8 cellular contexts compared by ENCODE assay signal in the genomic region with DNA sequence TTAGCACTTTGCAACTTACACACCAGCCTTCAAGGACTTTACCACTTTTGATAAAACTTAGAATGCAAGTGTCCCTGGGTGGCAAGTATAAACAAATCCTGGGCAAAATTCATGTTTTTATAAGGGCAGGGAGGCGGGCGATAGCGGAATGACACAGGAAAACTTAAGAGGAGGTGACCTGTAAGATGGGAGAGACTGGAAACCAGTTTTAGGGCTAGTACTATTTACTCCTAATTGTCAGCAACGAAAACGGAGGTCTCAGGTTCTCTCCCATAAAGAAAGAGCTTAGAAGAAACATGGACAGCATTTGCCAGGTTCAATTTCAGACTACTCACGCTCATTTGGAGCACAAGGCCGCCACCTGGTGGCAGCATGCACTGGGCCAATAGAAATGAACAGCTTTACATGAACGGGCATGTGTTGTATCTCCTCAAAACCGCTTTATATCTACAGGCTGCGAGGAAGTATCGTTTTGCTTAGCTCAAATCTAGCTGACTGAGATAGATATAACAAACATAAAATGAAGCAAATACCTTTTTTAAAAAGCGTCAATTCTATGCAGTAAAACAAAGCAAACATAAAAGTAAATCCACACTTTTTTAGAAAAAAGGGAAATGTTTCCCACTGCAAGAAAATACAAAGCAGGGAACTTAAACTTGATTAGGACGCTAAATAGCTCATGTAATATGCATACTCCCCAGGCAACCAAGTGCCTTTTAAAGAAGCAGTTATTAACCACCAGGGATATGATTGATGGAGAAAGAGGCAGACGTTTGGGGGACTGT. TPM values are rescaled to one million over a fixed set of nuclear protein-coding genes. Genes with fewer than 3 reads are reported as not detected.
A peak's percentile ranks its signal among the peaks of the same experiment; 100 is the strongest.
DNase-seq lines count a peak whose midpoint lies in the region; ATAC-seq, FAIRE-seq and TF ChIP-seq lines count a peak whose summit lies in the region.

No MANE protein-coding gene starts in this region.

- H2AFZ ChIP-seq in DND-41 (ENCODE audit: low read depth, low read length) = no peak overlapping the region
- H2AFZ ChIP-seq in Loucy (ENCODE audit: low read length) = peak overlapping the region; percentile 54
- H2AFZ ChIP-seq in neuron (ENCODE audit: low read depth, low read length) = peak overlapping the region; percentile 75

- no peak overlapping the region for H3K9ac ChIP-seq in DND-41 (ENCODE audit: low read depth, low read length)
- H3K9ac ChIP-seq in Loucy (ENCODE audit: low read depth, low read length, poor library complexity, severe bottlenecking) = peak overlapping the region; percentile 54

- H3F3A ChIP-seq in Loucy (ENCODE audit: low read depth) = no peaks in the 10 kb centered on the region

- peaks cover 0 to 2% of the 10 kb centered on the region in 2 donors for H3K9me3 Mint-ChIP-seq in activated T-cell treated with anti-CD3 and anti-CD28 coated beads, Interleukin-2, amount 50 U/mL, for 72 hours

- no peaks in the 10 kb centered on the region for H3K36me3 ChIP-seq in DND-41 (ENCODE audit: insufficient read depth, low read length)
- H3K36me3 ChIP-seq in Loucy (ENCODE audit: insufficient read depth, low read length) = no peaks in the 10 kb centered on the region
- no peaks in the 10 kb centered on the region for H3K36me3 ChIP-seq in neuron (ENCODE audit: insufficient read depth, low read length)

- peak; percentile 77 for FAIRE-seq in RCC 7860 (lab: Jason Lieb, UNC)

- TF ChIP-seq CTCF in DND-41 (IDR thresholded peaks at IDR 0.05; ENCODE audit: borderline replicate concordance, extremely low read depth, low read length, poor library complexity, severe bottlenecking) = peak; percentile 98
- TF ChIP-seq CTCF in Loucy (conservative IDR thresholded peaks at IDR 0.05; ENCODE audit: low read length) = peak; percentile 99
- TF ChIP-seq CTCF in fibroblast of pulmonary artery (IDR thresholded peaks at IDR 0.05; ENCODE audit: low read length, missing control alignments) = peak; percentile 97

- H3K79me2 ChIP-seq in DND-41 (ENCODE audit: insufficient read depth, low read length) (no peaks in the 10 kb centered on the region), Loucy (ENCODE audit: insufficient read depth, low read length) (no peaks in the 10 kb centered on the region)

- no peaks in the 10 kb centered on the region for H3K27me3 ChIP-seq in DND-41 (ENCODE audit: insufficient read depth, low read length, poor library complexity)
- no peaks in the 10 kb centered on the region for H3K27me3 ChIP-seq in Loucy (ENCODE audit: insufficient read depth, low read length, poor library complexity, severe bottlenecking)
- H3K27me3 ChIP-seq in neuron (ENCODE audit: insufficient read depth, low read length) = no peaks in the 10 kb centered on the region

- H3K36me3 Mint-ChIP-seq in activated T-cell treated with anti-CD3 and anti-CD28 coated beads, Interleukin-2, amount 50 U/mL, for 72 hours (ENCODE audit: insufficient read depth in 2 of 2) = peaks cover 2 to 6% of the 10 kb centered on the region in 2 donors

- H3K4me1 Mint-ChIP-seq in activated T-cell treated with anti-CD3 and anti-CD28 coated beads, Interleukin-2, amount 50 U/mL, for 72 hours (ENCODE audit: low read depth) = peaks cover 11% of the 10 kb centered on the region

- H4K20me1 ChIP-seq in DND-41 (ENCODE audit: insufficient read depth, low read length) (no peaks in the 10 kb centered on the region), Loucy (ENCODE audit: insufficient read depth, low read length, poor library complexity, severe bottlenecking) (no peaks in the 10 kb centered on the region)

- ATAC-seq in DND-41 (ENCODE audit: insufficient read depth, low read depth) = peak; percentile 99
- peak; percentile 78 for ATAC-seq in GM21825 (IDR thresholded peaks at IDR 0.05; ENCODE audit: unreplicated experiment)
- ATAC-seq in activated T-cell treated with anti-CD3 and anti-CD28 coated beads, Interleukin-2, amount 50 U/mL, for 72 hours (replicated peaks in 1 of 2) = peak; percentile 89 to 97

- H3K4me2 ChIP-seq in DND-41 (ENCODE audit: insufficient read depth, low read length) (no peak overlapping the region; the same call in 1 of the 2 replicates), Loucy (ENCODE audit: low read depth, low read length, poor library complexity, severe bottlenecking) (no peak overlapping the region)

- H3K27me3 Mint-ChIP-seq in activated T-cell treated with anti-CD3 and anti-CD28 coated beads, Interleukin-2, amount 50 U/mL, for 72 hours (ENCODE audit: low read depth) = peaks cover 12% of the 10 kb centered on the region

- H3K4me3 Mint-ChIP-seq in activated T-cell treated with anti-CD3 and anti-CD28 coated beads, Interleukin-2, amount 50 U/mL, for 72 hours = no peak overlapping the region

- H3K9me2 ChIP-seq in Loucy (replicated peaks; ENCODE audit: low read depth, low read length) = no peaks in the 10 kb centered on the region

- H3K27ac ChIP-seq in DND-41 (ENCODE audit: low read length) = no peak overlapping the region
- H3K27ac ChIP-seq in substantia nigra (ENCODE audit: low read depth, low read length, poor library complexity, severe bottlenecking) = no peak overlapping the region

- H3K9me3 ChIP-seq in DND-41 (ENCODE audit: insufficient read depth, low read length, severe bottlenecking) (peaks cover 4% of the 10 kb centered on the region), Loucy (ENCODE audit: insufficient read depth, low read depth, low read length) (no peaks in the 10 kb centered on the region), neuron (ENCODE audit: low read length) (no peaks in the 10 kb centered on the region)

- H3K4me3 ChIP-seq in DND-41 (ENCODE audit: low read depth in 1 of 2, low read length in 2 of 2) (no peak overlapping the region), Loucy (ENCODE audit: low read length, poor library complexity, severe bottlenecking) (no peak overlapping the region), fibroblast of pulmonary artery (replicated peaks; ENCODE audit: low read depth, low read length) (no peak overlapping the region), neuron (ENCODE audit: low read length) (no peak overlapping the region)

- H3K4me1 ChIP-seq in DND-41 (ENCODE audit: insufficient read depth, low read length) = no peaks in the 10 kb centered on the region
- H3K4me1 ChIP-seq in Loucy (ENCODE audit: insufficient read depth, low read length, poor library complexity, severe bottlenecking) = no peaks in the 10 kb centered on the region
- peaks cover 4% of the 10 kb centered on the region for H3K4me1 ChIP-seq in neuron (ENCODE audit: insufficient read depth, low read length)

- peak overlapping the region; percentile 32 for H3K27ac Mint-ChIP-seq in activated T-cell treated with anti-CD3 and anti-CD28 coated beads, Interleukin-2, amount 50 U/mL, for 72 hours

- DNase-seq in DND-41 (peak; percentile 86), RCC 7860 (ENCODE audit: low spot score) (peak; percentile 73), fibroblast of pulmonary artery (ENCODE audit: low read depth) (peak; percentile 93), substantia nigra (lab: John Stamatoyannopoulos, UW) (peak in 48 of 49 donors; percentile 5 to 89 (median 62))
- DNase-seq in activated T-cell treated with anti-CD3 and anti-CD28 coated beads, Interleukin-2, amount 50 U/mL, for 72 hours = peak; percentile 76 to 89

RNA-seq across cellular contexts. Expression of gene SVOPL, which starts 37.6 kb away (rescaled TPM):
- not detected for total RNA-seq in activated T-cell treated with anti-CD3 and anti-CD28 coated beads, Interleukin-2, amount 50 U/mL, for 72 hours

RNA-seq across cellular contexts. Expression of gene TMEM213, which starts 59.1 kb away (rescaled TPM):
- under 1 TPM in 1 of 2 donors, not detected in 1; 0.39 TPM for total RNA-seq in activated T-cell treated with anti-CD3 and anti-CD28 coated beads, Interleukin-2, amount 50 U/mL, for 72 hours

RNA-seq across cellular contexts. Expression of gene ATP6V0A4, which starts 59.3 kb away (rescaled TPM):
- under 1 TPM; 0.38 to 0.74 TPM for total RNA-seq in activated T-cell treated with anti-CD3 and anti-CD28 coated beads, Interleukin-2, amount 50 U/mL, for 72 hours
